ENCODE assay signal across 8 cellular contexts in genomic region chr16:29594269-29594925, GRCh38.
A peak's percentile ranks its signal among the peaks of the same experiment; 100 is the strongest.
DNase-seq lines count a peak whose midpoint lies in the region; ATAC-seq, FAIRE-seq and TF ChIP-seq lines count a peak whose summit lies in the region.
"Not testable (repeated sequence)": the region's sequence is repeated elsewhere in the genome, so short reads cannot be mapped to it uniquely, and the experiment has no call there.

No MANE protein-coding gene starts in this region.

- H3K27me3 Mint-ChIP-seq in naive thymus-derived CD8-positive, alpha-beta T cell, result not testable (repeated sequence)

- H3K9me3 ChIP-seq in SJSA1 (replicated peaks), result not testable (repeated sequence)

- H3K36me3 Mint-ChIP-seq in naive thymus-derived CD8-positive, alpha-beta T cell, result not testable (repeated sequence)

- POLR2A ChIA-PET in naive thymus-derived CD8-positive, alpha-beta T cell (lab: Charles Lee), result interaction anchor here (0.9 to 1.4 kb wide), 3 partner anchors 68 to 788 kb away, joined by 3 to 6 read pairs (median 3); partner anchors contain the start of genes SEPTIN1 and SPN

- H3K27me3 ChIP-seq in SJSA1 (replicated peaks); foreskin keratinocyte: not testable (repeated sequence)

- peaks cover 8 to 37% (median 31%) of the 10 kb centered on the region in 4 donors for H3K4me1 Mint-ChIP-seq in naive thymus-derived CD8-positive, alpha-beta T cell

- peak overlapping the region; percentile 87 to 98 (median 94) for H3K4me3 Mint-ChIP-seq in naive thymus-derived CD8-positive, alpha-beta T cell

- FAIRE-seq in H54 (lab: Jason Lieb, UNC), result not testable (repeated sequence)

- H3K9me3 Mint-ChIP-seq in naive thymus-derived CD8-positive, alpha-beta T cell, result not testable (repeated sequence)

- ATAC-seq in foreskin keratinocyte, result peak; percentile 53
- peak; percentile 58 to 70 for ATAC-seq in naive thymus-derived CD8-positive, alpha-beta T cell

- TF ChIP-seq CTCF in foreskin keratinocyte (conservative IDR thresholded peaks at IDR 0.05), result not testable (repeated sequence)

- TF ChIP-seq POLR2A in H54 (IDR thresholded peaks at IDR 0.05; ENCODE audit: low read depth, low read length), result not testable (repeated sequence)

- H3K27ac Mint-ChIP-seq in naive thymus-derived CD8-positive, alpha-beta T cell, result peak overlapping the region; percentile 81 to 96 (median 94)

- H3K4me1 ChIP-seq in SJSA1 (replicated peaks); foreskin keratinocyte: not testable (repeated sequence)

- H3K36me3 ChIP-seq in SJSA1, result not testable (repeated sequence)

- DNase-seq in ELR (ENCODE audit: low read depth) (peak; percentile 63), H54 (ENCODE audit: insufficient read length, low spot score) (peak; percentile 20), HUDEP-2 (lab: John Stamatoyannopoulos, UW; ENCODE audit: unreplicated experiment in 76 of 76) (peak in 58 of 76 experiments; percentile 13 to 71 (median 53)), foreskin keratinocyte (peak in 1 of 2 donors; percentile 39), stromal cell of bone marrow (ENCODE audit: low read depth) (peak; percentile 13)
- not testable (repeated sequence) for DNase-seq in SJSA1 (ENCODE audit: low read depth in 1 of 2, low spot score in 2 of 2)
- peak; percentile 55 for DNase-seq in activated naive CD4-positive, alpha-beta T cell treated with anti-CD3 and anti-CD28 coated beads, Interleukin-2, amount 50 U/mL, for 16 hours
- peak in 8 of 10 donors; percentile 37 to 79 (median 48) for DNase-seq in naive thymus-derived CD8-positive, alpha-beta T cell

- H3K27ac ChIP-seq in SJSA1 (peak overlapping the region; percentile 13; the same call in 1 of the 2 replicates), foreskin keratinocyte (peak overlapping the region; percentile 83)

- peak overlapping the region; percentile 39 for H3K4me3 ChIP-seq in SJSA1
